ENCODE assay signal across 11 cellular contexts in genomic region chr3:27715454-27715806, GRCh38. TPM values are rescaled to one million over a fixed set of nuclear protein-coding genes. Genes with fewer than 3 reads are reported as not detected.
DNase-seq lines count a peak whose midpoint lies in the region; ATAC-seq and TF ChIP-seq lines count a peak whose summit lies in the region.
"Had no signal": no experiment of that assay in that cellular context is flagged by ENCODE, and none has a peak within 500 bp of the region (broad histone marks: within the 10 kb centered on the region; RNA-seq: fewer than 3 reads in every experiment).

No MANE protein-coding gene starts in this region.

- H3K9me3 ChIP-seq in BLaER1 treated with 17β-estradiol and CSF1 and Interleukin-3, amounts not matched to agents 10 nM and 100 nM (replicated peaks in 1 of 11), result peaks cover 6 to 38% (median 20%) of the 10 kb centered on the region in 11 experiments; a peak in 21 of 22 replicates

- H3K4me3 ChIP-seq in BLaER1 treated with 17β-estradiol and CSF1 and Interleukin-3, amounts not matched to agents 10 nM and 100 nM, result peak overlapping the region in 6 of 10 experiments; percentile 25 to 64 (median 56); a peak in 7 of 20 replicates

- no peaks in the 10 kb centered on the region; the same call in 1 of the 2 replicates for H3K36me3 Mint-ChIP-seq in HFFc6 (ENCODE audit: low read depth)
- H3K36me3 Mint-ChIP-seq in chondrocyte (ENCODE audit: low read depth), result no peaks in the 10 kb centered on the region
- H3K36me3 Mint-ChIP-seq in natural killer cell, result peaks cover 41% of the 10 kb centered on the region
- no peaks in the 10 kb centered on the region for H3K36me3 Mint-ChIP-seq in activated CD4-positive, alpha-beta T cell treated with anti-CD3 and anti-CD28 coated beads for 36 hours (ENCODE audit: low read depth)

- H3K4me3 Mint-ChIP-seq in HFFc6 (peak overlapping the region; percentile 90; the same call in 1 of the 2 replicates), chondrocyte (ENCODE audit: unreplicated experiment) (peak overlapping the region; percentile 46), natural killer cell (peak overlapping the region; percentile 100)
- H3K4me3 Mint-ChIP-seq in activated CD4-positive, alpha-beta T cell treated with anti-CD3 and anti-CD28 coated beads for 36 hours, result no peak overlapping the region

- no peaks in the 10 kb centered on the region for H3K36me3 ChIP-seq in BLaER1 treated with 17β-estradiol and CSF1 and Interleukin-3, amounts not matched to agents 10 nM and 100 nM

- CTCF ChIA-PET in activated CD4-positive, alpha-beta T cell treated with anti-CD3 and anti-CD28 coated beads for 36 hours (lab: Charles Lee), result interaction anchor here (1.0 to 1.4 kb wide), 2 partner anchors 8 to 602 kb away, joined by 3 to 4 read pairs; no protein-coding TSS in a partner anchor

- no peaks in the 10 kb centered on the region; the same call in 1 of the 2 replicates for H3K9me3 Mint-ChIP-seq in HFFc6
- H3K9me3 Mint-ChIP-seq in chondrocyte (ENCODE audit: low read depth), result no peaks in the 10 kb centered on the region
- no peaks in the 10 kb centered on the region for H3K9me3 Mint-ChIP-seq in natural killer cell
- H3K9me3 Mint-ChIP-seq in activated CD4-positive, alpha-beta T cell treated with anti-CD3 and anti-CD28 coated beads for 36 hours (ENCODE audit: low read depth), result no peaks in the 10 kb centered on the region

- POLR2A ChIA-PET in activated CD4-positive, alpha-beta T cell treated with anti-CD3 and anti-CD28 coated beads for 36 hours (lab: Charles Lee), result interaction anchor here (0.6 kb wide), 1 partner anchor 35 kb away, joined by 10 read pairs; no protein-coding TSS in a partner anchor

- DNase-seq in HFFc6 (no peak), chondrocyte (ENCODE audit: low spot score) (no peak), natural killer cell (no peak), COLO668 (lab: John Stamatoyannopoulos, UW; ENCODE audit: unreplicated experiment) (no peak)
- no peak for DNase-seq in activated CD4-positive, alpha-beta T cell treated with anti-CD3 and anti-CD28 coated beads for 36 hours
- DNase-seq: cortex of kidney, NCI-H2171 had no signal

- H3K27ac Mint-ChIP-seq in HFFc6 (no peak overlapping the region), chondrocyte (ENCODE audit: unreplicated experiment) (no peak overlapping the region), natural killer cell (peak overlapping the region; percentile 93 to 98)
- H3K27ac Mint-ChIP-seq in activated CD4-positive, alpha-beta T cell treated with anti-CD3 and anti-CD28 coated beads for 36 hours, result no peak overlapping the region

- ATAC-seq in natural killer cell, result no peak
- no peak for ATAC-seq in GM21619 (IDR thresholded peaks at IDR 0.05; ENCODE audit: unreplicated experiment)
- ATAC-seq in activated CD4-positive, alpha-beta T cell treated with anti-CD3 and anti-CD28 coated beads for 36 hours, result no peak
- no peak for ATAC-seq in HG03108 (IDR thresholded peaks at IDR 0.05; ENCODE audit: unreplicated experiment)
- ATAC-seq: sciatic nerve had no signal

- no peak overlapping the region for H3K27ac ChIP-seq in BLaER1 treated with 17β-estradiol and CSF1 and Interleukin-3, amounts not matched to agents 10 nM and 100 nM

- H3K27me3 Mint-ChIP-seq in HFFc6 (ENCODE audit: insufficient read depth), result peaks cover 44% of the 10 kb centered on the region
- peaks cover 82% of the 10 kb centered on the region for H3K27me3 Mint-ChIP-seq in chondrocyte (ENCODE audit: low read depth)
- H3K27me3 Mint-ChIP-seq in natural killer cell (ENCODE audit: low read depth in 2 of 2), result peaks cover 0 to 3% of the 10 kb centered on the region in 2 donors
- H3K27me3 Mint-ChIP-seq in activated CD4-positive, alpha-beta T cell treated with anti-CD3 and anti-CD28 coated beads for 36 hours, result peaks cover 65% of the 10 kb centered on the region

- peaks cover 79 to 90% (median 88%) of the 10 kb centered on the region in 11 experiments for H3K27me3 ChIP-seq in BLaER1 treated with 17β-estradiol and CSF1 and Interleukin-3, amounts not matched to agents 10 nM and 100 nM

- intact Hi-C loops in natural killer cell (cut with micrococcal nuclease), result loop anchor here (5.0 kb wide), 3 partner anchors 187 to 372 kb away; partner anchors contain the start of gene SLC4A7
- intact Hi-C loops in activated CD4-positive, alpha-beta T cell treated with anti-CD3 and anti-CD28 coated beads for 36 hours (cut with DNase I, micrococcal nuclease), result loop anchor here (2.0 to 10.0 kb wide), 2 partner anchors 13 to 189 kb away; no protein-coding TSS in a partner anchor

- H3K4me1 ChIP-seq in BLaER1 treated with 17β-estradiol and CSF1 and Interleukin-3, amounts not matched to agents 10 nM and 100 nM, result peaks cover 9 to 27% (median 17%) of the 10 kb centered on the region in 10 experiments; a peak in 14 of 20 replicates

- H3K4me2 ChIP-seq in BLaER1 treated with 17β-estradiol and CSF1 and Interleukin-3, amounts not matched to agents 10 nM and 100 nM, result peak overlapping the region in 10 of 11 experiments; percentile 33 to 92 (median 83); a peak in 16 of 22 replicates

- no peak for TF ChIP-seq CTCF in HFFc6 (IDR thresholded peaks at IDR 0.05)
- TF ChIP-seq CTCF in chondrocyte (IDR thresholded peaks at IDR 0.05), result no peak
- no peak for TF ChIP-seq CTCF in natural killer cell (IDR thresholded peaks at IDR 0.05)

- no peak overlapping the region for H3K9ac ChIP-seq in BLaER1 treated with 17β-estradiol and CSF1 and Interleukin-3, amounts not matched to agents 10 nM and 100 nM

- peaks cover 0 to 18% (median 0%) of the 10 kb centered on the region in 11 experiments; a peak in 6 of 22 replicates for H4K20me1 ChIP-seq in BLaER1 treated with 17β-estradiol and CSF1 and Interleukin-3, amounts not matched to agents 10 nM and 100 nM

- H3K4me1 Mint-ChIP-seq in HFFc6 (ENCODE audit: low read depth) (peaks cover 52% of the 10 kb centered on the region), chondrocyte (ENCODE audit: low read depth) (peaks cover 31% of the 10 kb centered on the region), natural killer cell (peaks cover 83 to 85% of the 10 kb centered on the region in 2 donors)
- H3K4me1 Mint-ChIP-seq in activated CD4-positive, alpha-beta T cell treated with anti-CD3 and anti-CD28 coated beads for 36 hours, result peaks cover 23% of the 10 kb centered on the region

RNA-seq across cellular contexts. Expression of gene EOMES, which starts 6.7 kb away (rescaled TPM):
- not detected for total RNA-seq in HFFc6 (2021; fragmentation: NEBNext Ultra II Directional; extraction: Animal tissue kit (Norgen Biotek cat#: 25700))
- total RNA-seq in chondrocyte (not detected in 3 replicates), natural killer cell (10 to 100 TPM; 30.3 to 64.0 (median 32.2) TPM)
- total RNA-seq in activated CD4-positive, alpha-beta T cell treated with anti-CD3 and anti-CD28 coated beads for 36 hours, result under 1 TPM; 0.25 TPM

Comparison
In these comparisons a context has a peak if more than half of its experiments do, and no peak if none do; other contexts are left out.
1. H3K27ac Mint-ChIP-seq: peak in natural killer cell (2 of 2); none in HFFc6 (single experiment), chondrocyte (single experiment) and activated CD4-positive, alpha-beta T cell treated with anti-CD3 and anti-CD28 coated beads for 36 hours (single experiment).
2. RNA of gene EOMES, which starts 6.7 kb away (total RNA-seq): 30.3 to 64.0 TPM in natural killer cell; 0.25 TPM in activated CD4-positive, alpha-beta T cell treated with anti-CD3 and anti-CD28 coated beads for 36 hours, not detected in HFFc6 and not detected in chondrocyte; every median in the first group is over 10 times any median in the second.